Comparison of ENCODE assay signal across 1 cellular context in the genomic region with DNA sequence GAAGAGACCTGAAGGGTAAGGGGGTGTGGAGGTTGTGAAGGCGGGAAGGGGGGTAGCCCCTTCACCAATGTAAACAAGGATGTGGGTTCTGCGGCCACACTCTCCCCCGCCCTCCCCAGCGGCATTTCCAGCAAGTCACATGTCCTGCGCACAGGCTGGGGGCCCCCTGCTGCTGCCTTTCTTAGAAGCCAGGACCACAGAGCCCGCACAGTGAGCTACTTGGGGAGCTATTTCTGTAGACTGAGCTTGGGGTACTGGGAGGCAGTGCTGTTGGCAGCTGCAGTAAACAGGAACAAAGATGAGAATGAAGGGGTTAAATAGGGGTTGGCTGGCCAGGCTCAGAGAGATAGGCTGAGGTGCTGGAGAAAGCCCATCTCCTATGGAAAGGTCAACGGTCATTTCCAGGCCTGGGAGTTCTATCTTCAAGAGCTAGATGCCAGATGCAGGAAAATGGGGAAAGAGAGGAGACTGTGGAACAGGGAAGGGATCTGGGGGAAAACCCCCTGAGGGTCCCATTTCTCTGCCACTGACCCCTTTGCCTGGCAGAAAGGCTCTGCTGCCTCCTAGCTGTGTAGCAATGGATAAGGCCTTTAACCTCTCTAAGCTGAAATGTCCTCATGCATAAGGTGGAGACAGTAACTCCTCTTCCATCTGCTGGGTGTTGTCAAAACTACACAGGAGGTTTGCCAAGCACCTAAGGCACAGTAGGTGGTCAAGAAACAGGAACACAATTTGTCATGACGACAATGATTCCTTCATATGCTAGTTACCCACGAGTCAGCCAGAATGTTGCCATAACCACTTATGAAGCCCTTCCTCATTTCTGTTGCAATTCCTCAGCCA.
TF ChIP-seq lines count a peak whose summit lies in the region.

No MANE protein-coding gene starts in this region.

TF ChIP-seq in GM12878, 131 proteins besides CTCF, POLR2A, EP300 and RAD21 (continued from another document):
- TF ChIP-seq, protein P1, sequence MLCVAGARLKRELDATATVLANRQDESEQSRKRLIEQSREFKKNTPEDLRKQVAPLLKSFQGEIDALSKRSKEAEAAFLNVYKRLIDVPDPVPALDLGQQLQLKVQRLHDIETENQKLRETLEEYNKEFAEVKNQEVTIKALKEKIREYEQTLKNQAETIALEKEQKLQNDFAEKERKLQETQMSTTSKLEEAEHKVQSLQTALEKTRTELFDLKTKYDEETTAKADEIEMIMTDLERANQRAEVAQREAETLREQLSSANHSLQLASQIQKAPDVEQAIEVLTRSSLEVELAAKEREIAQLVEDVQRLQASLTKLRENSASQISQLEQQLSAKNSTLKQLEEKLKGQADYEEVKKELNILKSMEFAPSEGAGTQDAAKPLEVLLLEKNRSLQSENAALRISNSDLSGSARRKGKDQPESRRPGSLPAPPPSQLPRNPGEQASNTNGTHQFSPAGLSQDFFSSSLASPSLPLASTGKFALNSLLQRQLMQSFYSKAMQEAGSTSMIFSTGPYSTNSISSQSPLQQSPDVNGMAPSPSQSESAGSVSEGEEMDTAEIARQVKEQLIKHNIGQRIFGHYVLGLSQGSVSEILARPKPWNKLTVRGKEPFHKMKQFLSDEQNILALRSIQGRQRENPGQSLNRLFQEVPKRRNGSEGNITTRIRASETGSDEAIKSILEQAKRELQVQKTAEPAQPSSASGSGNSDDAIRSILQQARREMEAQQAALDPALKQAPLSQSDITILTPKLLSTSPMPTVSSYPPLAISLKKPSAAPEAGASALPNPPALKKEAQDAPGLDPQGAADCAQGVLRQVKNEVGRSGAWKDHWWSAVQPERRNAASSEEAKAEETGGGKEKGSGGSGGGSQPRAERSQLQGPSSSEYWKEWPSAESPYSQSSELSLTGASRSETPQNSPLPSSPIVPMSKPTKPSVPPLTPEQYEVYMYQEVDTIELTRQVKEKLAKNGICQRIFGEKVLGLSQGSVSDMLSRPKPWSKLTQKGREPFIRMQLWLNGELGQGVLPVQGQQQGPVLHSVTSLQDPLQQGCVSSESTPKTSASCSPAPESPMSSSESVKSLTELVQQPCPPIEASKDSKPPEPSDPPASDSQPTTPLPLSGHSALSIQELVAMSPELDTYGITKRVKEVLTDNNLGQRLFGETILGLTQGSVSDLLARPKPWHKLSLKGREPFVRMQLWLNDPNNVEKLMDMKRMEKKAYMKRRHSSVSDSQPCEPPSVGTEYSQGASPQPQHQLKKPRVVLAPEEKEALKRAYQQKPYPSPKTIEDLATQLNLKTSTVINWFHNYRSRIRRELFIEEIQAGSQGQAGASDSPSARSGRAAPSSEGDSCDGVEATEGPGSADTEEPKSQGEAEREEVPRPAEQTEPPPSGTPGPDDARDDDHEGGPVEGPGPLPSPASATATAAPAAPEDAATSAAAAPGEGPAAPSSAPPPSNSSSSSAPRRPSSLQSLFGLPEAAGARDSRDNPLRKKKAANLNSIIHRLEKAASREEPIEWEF (IDR thresholded peaks at IDR 0.05; ENCODE audit: insufficient replicate concordance, low read depth, low read length): peak; percentile 58
- TF ChIP-seq STAT3 (IDR thresholded peaks at IDR 0.05; ENCODE audit: low read depth, low read length) (peak; percentile 100), IKZF2 (IDR thresholded peaks at IDR 0.05) (peak; percentile 92 to 95), ZNF274 (IDR thresholded peaks at IDR 0.05; ENCODE audit: insufficient read depth, insufficient read length) (no peak), LARP7 (IDR thresholded peaks at IDR 0.05) (0 out of 2 replicates have a peak, but pooled peaks have one; percentile 32), BACH1 (IDR thresholded peaks at IDR 0.05; ENCODE audit: borderline replicate concordance) (peak; percentile 64; the same call in 1 of the 2 replicates), KLF5 (IDR thresholded peaks at IDR 0.05; ENCODE audit: partially characterized antibody) (peak; percentile 91), HDAC2 (IDR thresholded peaks at IDR 0.05) (no peak), MTA2 (IDR thresholded peaks at IDR 0.05; ENCODE audit: low read depth) (peak; percentile 88), CREB1 (IDR thresholded peaks at IDR 0.05; ENCODE audit: low read depth) (peak; percentile 65; the same call in 1 of the 2 replicates), NRF1 (conservative IDR thresholded peaks at IDR 0.05; ENCODE audit: low read depth, low read length) (no peak), MEF2B (IDR thresholded peaks at IDR 0.05; ENCODE audit: partially characterized antibody, poor library complexity, severe bottlenecking) (peak; percentile 96), ZNF207 (IDR thresholded peaks at IDR 0.05; ENCODE audit: borderline replicate concordance) (no peak), ESRRA (IDR thresholded peaks at IDR 0.05; ENCODE audit: low read length) (no peak), MEF2A (IDR thresholded peaks at IDR 0.05; ENCODE audit: insufficient read depth, low read depth, low read length) (peak; percentile 96), BCL11A (IDR thresholded peaks at IDR 0.05; ENCODE audit: low read depth, low read length) (peak; percentile 62), STAT1 (conservative IDR thresholded peaks at IDR 0.05) (no peak; the same call in 1 of the 2 replicates), PAX5 (IDR thresholded peaks at IDR 0.05; ENCODE audit: borderline replicate concordance, low read depth, low read length) (peak; percentile 90)
- TF ChIP-seq, protein P2, sequence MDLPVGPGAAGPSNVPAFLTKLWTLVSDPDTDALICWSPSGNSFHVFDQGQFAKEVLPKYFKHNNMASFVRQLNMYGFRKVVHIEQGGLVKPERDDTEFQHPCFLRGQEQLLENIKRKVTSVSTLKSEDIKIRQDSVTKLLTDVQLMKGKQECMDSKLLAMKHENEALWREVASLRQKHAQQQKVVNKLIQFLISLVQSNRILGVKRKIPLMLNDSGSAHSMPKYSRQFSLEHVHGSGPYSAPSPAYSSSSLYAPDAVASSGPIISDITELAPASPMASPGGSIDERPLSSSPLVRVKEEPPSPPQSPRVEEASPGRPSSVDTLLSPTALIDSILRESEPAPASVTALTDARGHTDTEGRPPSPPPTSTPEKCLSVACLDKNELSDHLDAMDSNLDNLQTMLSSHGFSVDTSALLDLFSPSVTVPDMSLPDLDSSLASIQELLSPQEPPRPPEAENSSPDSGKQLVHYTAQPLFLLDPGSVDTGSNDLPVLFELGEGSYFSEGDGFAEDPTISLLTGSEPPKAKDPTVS (IDR thresholded peaks at IDR 0.05; ENCODE audit: low read depth, low read length): 0 out of 2 replicates have a peak, but pooled peaks have one; percentile 66
- TF ChIP-seq, protein P3, sequence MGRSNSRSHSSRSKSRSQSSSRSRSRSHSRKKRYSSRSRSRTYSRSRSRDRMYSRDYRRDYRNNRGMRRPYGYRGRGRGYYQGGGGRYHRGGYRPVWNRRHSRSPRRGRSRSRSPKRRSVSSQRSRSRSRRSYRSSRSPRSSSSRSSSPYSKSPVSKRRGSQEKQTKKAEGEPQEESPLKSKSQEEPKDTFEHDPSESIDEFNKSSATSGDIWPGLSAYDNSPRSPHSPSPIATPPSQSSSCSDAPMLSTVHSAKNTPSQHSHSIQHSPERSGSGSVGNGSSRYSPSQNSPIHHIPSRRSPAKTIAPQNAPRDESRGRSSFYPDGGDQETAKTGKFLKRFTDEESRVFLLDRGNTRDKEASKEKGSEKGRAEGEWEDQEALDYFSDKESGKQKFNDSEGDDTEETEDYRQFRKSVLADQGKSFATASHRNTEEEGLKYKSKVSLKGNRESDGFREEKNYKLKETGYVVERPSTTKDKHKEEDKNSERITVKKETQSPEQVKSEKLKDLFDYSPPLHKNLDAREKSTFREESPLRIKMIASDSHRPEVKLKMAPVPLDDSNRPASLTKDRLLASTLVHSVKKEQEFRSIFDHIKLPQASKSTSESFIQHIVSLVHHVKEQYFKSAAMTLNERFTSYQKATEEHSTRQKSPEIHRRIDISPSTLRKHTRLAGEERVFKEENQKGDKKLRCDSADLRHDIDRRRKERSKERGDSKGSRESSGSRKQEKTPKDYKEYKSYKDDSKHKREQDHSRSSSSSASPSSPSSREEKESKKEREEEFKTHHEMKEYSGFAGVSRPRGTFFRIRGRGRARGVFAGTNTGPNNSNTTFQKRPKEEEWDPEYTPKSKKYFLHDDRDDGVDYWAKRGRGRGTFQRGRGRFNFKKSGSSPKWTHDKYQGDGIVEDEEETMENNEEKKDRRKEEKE (IDR thresholded peaks at IDR 0.05): no peak
- TF ChIP-seq, protein P4, sequence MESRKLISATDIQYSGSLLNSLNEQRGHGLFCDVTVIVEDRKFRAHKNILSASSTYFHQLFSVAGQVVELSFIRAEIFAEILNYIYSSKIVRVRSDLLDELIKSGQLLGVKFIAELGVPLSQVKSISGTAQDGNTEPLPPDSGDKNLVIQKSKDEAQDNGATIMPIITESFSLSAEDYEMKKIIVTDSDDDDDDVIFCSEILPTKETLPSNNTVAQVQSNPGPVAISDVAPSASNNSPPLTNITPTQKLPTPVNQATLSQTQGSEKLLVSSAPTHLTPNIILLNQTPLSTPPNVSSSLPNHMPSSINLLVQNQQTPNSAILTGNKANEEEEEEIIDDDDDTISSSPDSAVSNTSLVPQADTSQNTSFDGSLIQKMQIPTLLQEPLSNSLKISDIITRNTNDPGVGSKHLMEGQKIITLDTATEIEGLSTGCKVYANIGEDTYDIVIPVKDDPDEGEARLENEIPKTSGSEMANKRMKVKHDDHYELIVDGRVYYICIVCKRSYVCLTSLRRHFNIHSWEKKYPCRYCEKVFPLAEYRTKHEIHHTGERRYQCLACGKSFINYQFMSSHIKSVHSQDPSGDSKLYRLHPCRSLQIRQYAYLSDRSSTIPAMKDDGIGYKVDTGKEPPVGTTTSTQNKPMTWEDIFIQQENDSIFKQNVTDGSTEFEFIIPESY (IDR thresholded peaks at IDR 0.05): no peak
- TF ChIP-seq, protein P5, sequence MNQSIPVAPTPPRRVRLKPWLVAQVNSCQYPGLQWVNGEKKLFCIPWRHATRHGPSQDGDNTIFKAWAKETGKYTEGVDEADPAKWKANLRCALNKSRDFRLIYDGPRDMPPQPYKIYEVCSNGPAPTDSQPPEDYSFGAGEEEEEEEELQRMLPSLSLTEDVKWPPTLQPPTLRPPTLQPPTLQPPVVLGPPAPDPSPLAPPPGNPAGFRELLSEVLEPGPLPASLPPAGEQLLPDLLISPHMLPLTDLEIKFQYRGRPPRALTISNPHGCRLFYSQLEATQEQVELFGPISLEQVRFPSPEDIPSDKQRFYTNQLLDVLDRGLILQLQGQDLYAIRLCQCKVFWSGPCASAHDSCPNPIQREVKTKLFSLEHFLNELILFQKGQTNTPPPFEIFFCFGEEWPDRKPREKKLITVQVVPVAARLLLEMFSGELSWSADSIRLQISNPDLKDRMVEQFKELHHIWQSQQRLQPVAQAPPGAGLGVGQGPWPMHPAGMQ (IDR thresholded peaks at IDR 0.05; ENCODE audit: borderline replicate concordance): no peak
